Comparison of ENCODE assay signal across 8 cellular contexts in genomic region chr11:65117206-65118096, GRCh38.
A peak's percentile ranks its signal among the peaks of the same experiment; 100 is the strongest.
DNase-seq lines count a peak whose midpoint lies in the region; ATAC-seq and TF ChIP-seq lines count a peak whose summit lies in the region.

ZNHIT2 (minus strand) TSS chr11:65117701; CDS start chr11:65117653, 48 bp downstream.

- in situ Hi-C loops in GM18951 (cut with MboI; ENCODE audit: low sequenced_read_pairs, unreplicated experiment) = no loop called here

- peak; percentile 93 for TF ChIP-seq CTCF in AG09319 (IDR thresholded peaks at IDR 0.05; ENCODE audit: low read depth, low read length)

- TF ChIP-seq POLR2A in GM18951 (IDR thresholded peaks at IDR 0.05; ENCODE audit: extremely low read depth, insufficient read depth, insufficient read length) = peak; percentile 73

- peak; percentile 64 for ATAC-seq in HG03280 (IDR thresholded peaks at IDR 0.05; ENCODE audit: unreplicated experiment)

- peak; percentile 96 for DNase-seq in AG09319 (ENCODE audit: extremely low read depth, low read depth)
- peak; percentile 100 for DNase-seq in NCI-H345 (lab: John Stamatoyannopoulos, UW)
- DNase-seq in activated CD4-positive, CD25-positive, alpha-beta regulatory T cell (lab: John Stamatoyannopoulos, UW) = peak; percentile 99 to 100 (median 99)
- DNase-seq in central memory CD4-positive, alpha-beta T cell = peak; percentile 100
- DNase-seq in inferior parietal cortex (ENCODE audit: extremely low spot score) = peak; percentile 99
- DNase-seq in stimulated activated CD4-positive, alpha-beta T cell treated with anti-CD3 and anti-CD28 coated beads, Interleukin-12 subunit alpha, Interleukin-12 subunit beta, amount 100 ng/mL, for 24 hours (ENCODE audit: low read depth in 2 of 2) = peak; percentile 100

Comparison
In these comparisons a context has a peak if more than half of its experiments do, and no peak if none do; other contexts are left out.
1. Peak in every context shown above with its lines: DNase-seq and ATAC-seq.